Comparison of ENCODE assay signal across 1 cellular context in the genomic region with DNA sequence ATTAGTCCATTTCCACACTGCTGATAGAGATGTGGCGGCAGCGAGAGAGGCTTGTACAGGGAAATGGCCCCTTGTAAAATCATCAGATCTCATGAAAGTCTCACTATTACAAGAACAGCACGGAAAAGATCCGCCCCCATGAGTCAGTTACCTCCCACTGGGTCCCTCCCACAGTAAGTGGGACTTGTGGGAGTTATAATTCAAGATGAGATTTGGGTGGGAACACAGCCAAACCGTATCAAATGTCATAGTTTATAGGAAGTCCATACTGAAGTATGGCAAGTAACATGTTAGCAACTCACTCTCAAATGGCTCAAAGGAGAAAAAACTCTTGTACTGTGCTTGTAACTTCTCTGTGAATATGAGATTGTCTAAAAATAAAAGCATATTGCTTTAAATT.
TF ChIP-seq lines count a peak whose summit lies in the region.

No MANE protein-coding gene starts in this region.

TF ChIP-seq in HEK293, 187 proteins besides CTCF, POLR2A, EP300 and RAD21 (continued from another document and continues in another):
- TF ChIP-seq ZNF518A (tag by site-specific recombination; conservative IDR thresholded peaks at IDR 0.05; ENCODE audit: low read depth) = no peak
- TF ChIP-seq ZNF529 (tag by site-specific recombination; IDR thresholded peaks at IDR 0.05; ENCODE audit: insufficient replicate concordance) = no peak
- TF ChIP-seq FEZF1 (tag by site-specific recombination; IDR thresholded peaks at IDR 0.05) = peak; percentile 86
- no peak for TF ChIP-seq ZNF214 (tag by site-specific recombination; IDR thresholded peaks at IDR 0.05; ENCODE audit: borderline replicate concordance)
- TF ChIP-seq ZNF18 (tag by site-specific recombination; IDR thresholded peaks at IDR 0.05) = peak; percentile 89
- no peak; the same call in 1 of the 2 replicates for TF ChIP-seq ZNF629 (tag by site-specific recombination; IDR thresholded peaks at IDR 0.05)
- TF ChIP-seq ZNF335 (tag by site-specific recombination; conservative IDR thresholded peaks at IDR 0.05) = no peak
- TF ChIP-seq ZBTB44 (tag by site-specific recombination; IDR thresholded peaks at IDR 0.05) = no peak
- TF ChIP-seq BCL11A (tag by site-specific recombination; IDR thresholded peaks at IDR 0.05; ENCODE audit: low read depth) = no peak
- TF ChIP-seq EGR2 (tag by site-specific recombination; IDR thresholded peaks at IDR 0.05; ENCODE audit: low read depth) = peak; percentile 90
- TF ChIP-seq ZFP69B (tag by site-specific recombination; IDR thresholded peaks at IDR 0.05) = 0 out of 2 replicates have a peak, but pooled peaks have one; percentile 35
- no peak for TF ChIP-seq ZNF354C (tag by site-specific recombination; IDR thresholded peaks at IDR 0.05; ENCODE audit: borderline replicate concordance, low read depth)
- TF ChIP-seq ZNF792 (tag by site-specific recombination; IDR thresholded peaks at IDR 0.05) = no peak
- no peak for TF ChIP-seq ZNF157 (tag by site-specific recombination; IDR thresholded peaks at IDR 0.05)
- TF ChIP-seq ZNF558 (tag by site-specific recombination; IDR thresholded peaks at IDR 0.05) = peak; percentile 90
- TF ChIP-seq ZNF121 (tag by site-specific recombination; IDR thresholded peaks at IDR 0.05) = no peak
- TF ChIP-seq SCRT2 (tag by site-specific recombination; IDR thresholded peaks at IDR 0.05) = peak; percentile 78
- TF ChIP-seq, protein P1, sequence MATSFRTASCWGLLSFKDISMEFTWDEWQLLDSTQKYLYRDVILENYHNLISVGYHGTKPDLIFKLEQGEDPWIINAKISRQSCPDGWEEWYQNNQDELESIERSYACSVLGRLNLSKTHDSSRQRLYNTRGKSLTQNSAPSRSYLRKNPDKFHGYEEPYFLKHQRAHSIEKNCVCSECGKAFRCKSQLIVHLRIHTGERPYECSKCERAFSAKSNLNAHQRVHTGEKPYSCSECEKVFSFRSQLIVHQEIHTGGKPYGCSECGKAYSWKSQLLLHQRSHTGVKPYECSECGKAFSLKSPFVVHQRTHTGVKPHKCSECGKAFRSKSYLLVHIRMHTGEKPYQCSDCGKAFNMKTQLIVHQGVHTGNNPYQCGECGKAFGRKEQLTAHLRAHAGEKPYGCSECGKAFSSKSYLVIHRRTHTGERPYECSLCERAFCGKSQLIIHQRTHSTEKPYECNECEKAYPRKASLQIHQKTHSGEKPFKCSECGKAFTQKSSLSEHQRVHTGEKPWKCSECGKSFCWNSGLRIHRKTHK (tag by site-specific recombination; IDR thresholded peaks at IDR 0.05) = no peak
- no peak for TF ChIP-seq ZNF514 (tag by site-specific recombination; IDR thresholded peaks at IDR 0.05)
- TF ChIP-seq ZNF449 (tag by site-specific recombination; IDR thresholded peaks at IDR 0.05) = no peak
- TF ChIP-seq ZNF654 (tag by site-specific recombination; IDR thresholded peaks at IDR 0.05; ENCODE audit: low read depth) = no peak
- TF ChIP-seq YY2 (tag by site-specific recombination; IDR thresholded peaks at IDR 0.05) = no peak
- TF ChIP-seq ZNF701 (tag by site-specific recombination; IDR thresholded peaks at IDR 0.05) = no peak
- TF ChIP-seq ZNF394 (tag by site-specific recombination; IDR thresholded peaks at IDR 0.05; ENCODE audit: borderline replicate concordance) = no peak
- no peak for TF ChIP-seq ZNF768 (tag by site-specific recombination; IDR thresholded peaks at IDR 0.05)
- TF ChIP-seq PBX3 (CRISPR knock-in tag; IDR thresholded peaks at IDR 0.05) = no peak
- TF ChIP-seq, protein P2, sequence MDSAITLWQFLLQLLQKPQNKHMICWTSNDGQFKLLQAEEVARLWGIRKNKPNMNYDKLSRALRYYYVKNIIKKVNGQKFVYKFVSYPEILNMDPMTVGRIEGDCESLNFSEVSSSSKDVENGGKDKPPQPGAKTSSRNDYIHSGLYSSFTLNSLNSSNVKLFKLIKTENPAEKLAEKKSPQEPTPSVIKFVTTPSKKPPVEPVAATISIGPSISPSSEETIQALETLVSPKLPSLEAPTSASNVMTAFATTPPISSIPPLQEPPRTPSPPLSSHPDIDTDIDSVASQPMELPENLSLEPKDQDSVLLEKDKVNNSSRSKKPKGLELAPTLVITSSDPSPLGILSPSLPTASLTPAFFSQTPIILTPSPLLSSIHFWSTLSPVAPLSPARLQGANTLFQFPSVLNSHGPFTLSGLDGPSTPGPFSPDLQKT (IDR thresholded peaks at IDR 0.05; ENCODE audit: borderline replicate concordance, low read depth, low read length) = no peak
- TF ChIP-seq ZNF37A (tag by site-specific recombination; IDR thresholded peaks at IDR 0.05) = no peak
- TF ChIP-seq, protein P3, sequence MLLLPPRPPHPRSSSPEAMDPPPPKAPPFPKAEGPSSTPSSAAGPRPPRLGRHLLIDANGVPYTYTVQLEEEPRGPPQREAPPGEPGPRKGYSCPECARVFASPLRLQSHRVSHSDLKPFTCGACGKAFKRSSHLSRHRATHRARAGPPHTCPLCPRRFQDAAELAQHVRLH (tag by site-specific recombination; IDR thresholded peaks at IDR 0.05) = no peak
- TF ChIP-seq, protein P4, sequence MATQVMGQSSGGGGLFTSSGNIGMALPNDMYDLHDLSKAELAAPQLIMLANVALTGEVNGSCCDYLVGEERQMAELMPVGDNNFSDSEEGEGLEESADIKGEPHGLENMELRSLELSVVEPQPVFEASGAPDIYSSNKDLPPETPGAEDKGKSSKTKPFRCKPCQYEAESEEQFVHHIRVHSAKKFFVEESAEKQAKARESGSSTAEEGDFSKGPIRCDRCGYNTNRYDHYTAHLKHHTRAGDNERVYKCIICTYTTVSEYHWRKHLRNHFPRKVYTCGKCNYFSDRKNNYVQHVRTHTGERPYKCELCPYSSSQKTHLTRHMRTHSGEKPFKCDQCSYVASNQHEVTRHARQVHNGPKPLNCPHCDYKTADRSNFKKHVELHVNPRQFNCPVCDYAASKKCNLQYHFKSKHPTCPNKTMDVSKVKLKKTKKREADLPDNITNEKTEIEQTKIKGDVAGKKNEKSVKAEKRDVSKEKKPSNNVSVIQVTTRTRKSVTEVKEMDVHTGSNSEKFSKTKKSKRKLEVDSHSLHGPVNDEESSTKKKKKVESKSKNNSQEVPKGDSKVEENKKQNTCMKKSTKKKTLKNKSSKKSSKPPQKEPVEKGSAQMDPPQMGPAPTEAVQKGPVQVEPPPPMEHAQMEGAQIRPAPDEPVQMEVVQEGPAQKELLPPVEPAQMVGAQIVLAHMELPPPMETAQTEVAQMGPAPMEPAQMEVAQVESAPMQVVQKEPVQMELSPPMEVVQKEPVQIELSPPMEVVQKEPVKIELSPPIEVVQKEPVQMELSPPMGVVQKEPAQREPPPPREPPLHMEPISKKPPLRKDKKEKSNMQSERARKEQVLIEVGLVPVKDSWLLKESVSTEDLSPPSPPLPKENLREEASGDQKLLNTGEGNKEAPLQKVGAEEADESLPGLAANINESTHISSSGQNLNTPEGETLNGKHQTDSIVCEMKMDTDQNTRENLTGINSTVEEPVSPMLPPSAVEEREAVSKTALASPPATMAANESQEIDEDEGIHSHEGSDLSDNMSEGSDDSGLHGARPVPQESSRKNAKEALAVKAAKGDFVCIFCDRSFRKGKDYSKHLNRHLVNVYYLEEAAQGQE (tag by site-specific recombination; IDR thresholded peaks at IDR 0.05) = no peak
- TF ChIP-seq TCF7L2 (IDR thresholded peaks at IDR 0.05; ENCODE audit: borderline replicate concordance, low read depth, low read length) = 0 out of 2 replicates have a peak, but pooled peaks have one; percentile 26
- TF ChIP-seq ZNF23 (tag by site-specific recombination; IDR thresholded peaks at IDR 0.05; ENCODE audit: borderline replicate concordance) = no peak
- no peak for TF ChIP-seq ZNF302 (tag by site-specific recombination; IDR thresholded peaks at IDR 0.05; ENCODE audit: low read depth)
- no peak for TF ChIP-seq ZBTB48 (tag by site-specific recombination; IDR thresholded peaks at IDR 0.05)
- TF ChIP-seq ZNF274 (IDR thresholded peaks at IDR 0.05; ENCODE audit: low read length) = no peak
- no peak for TF ChIP-seq ZNF274 (tag by site-specific recombination; IDR thresholded peaks at IDR 0.05; ENCODE audit: borderline replicate concordance)
- TF ChIP-seq HOXA7 (CRISPR knock-in tag; IDR thresholded peaks at IDR 0.05; ENCODE audit: borderline replicate concordance) = no peak
- no peak for TF ChIP-seq ZNF174 (tag by site-specific recombination; IDR thresholded peaks at IDR 0.05)
- peak; percentile 35; the same call in 1 of the 2 replicates for TF ChIP-seq PRDM1 (tag by site-specific recombination; IDR thresholded peaks at IDR 0.05)
- TF ChIP-seq OVOL3 (tag by site-specific recombination; IDR thresholded peaks at IDR 0.05) = no peak
- TF ChIP-seq ZNF544 (tag by site-specific recombination; IDR thresholded peaks at IDR 0.05) = no peak
- peak; percentile 83; the same call in 1 of the 2 replicates for TF ChIP-seq IKZF3 (tag by site-specific recombination; IDR thresholded peaks at IDR 0.05)
